Comparison of ENCODE assay signal across 14 cellular contexts in genomic region chr1:159851386-159851785, GRCh38.
DNase-seq lines count a peak whose midpoint lies in the region; ATAC-seq and TF ChIP-seq lines count a peak whose summit lies in the region.
"Had no signal": no experiment of that assay in that cellular context is flagged by ENCODE, and none has a peak within 500 bp of the region (broad histone marks: within the 10 kb centered on the region; RNA-seq: fewer than 3 reads in every experiment).

No MANE protein-coding gene starts in this region.

- no peak overlapping the region for H3K4me2 ChIP-seq in OCI-LY3 (ENCODE audit: low read length)

- no peak for ATAC-seq in HG03521 (IDR thresholded peaks at IDR 0.05; ENCODE audit: unreplicated experiment)
- ATAC-seq: left cardiac atrium, psoas muscle had no signal

- H3K4me3 ChIP-seq in OCI-LY3 (ENCODE audit: low read length) (no peak overlapping the region), choroid plexus epithelial cell (ENCODE audit: low read depth, low read length) (no peak overlapping the region)
- H3K4me3 ChIP-seq: psoas muscle had no signal

- H3K9ac ChIP-seq in OCI-LY3 (ENCODE audit: low read length), result no peak overlapping the region

- no peak overlapping the region for H2AFZ ChIP-seq in OCI-LY3 (ENCODE audit: low read depth, low read length)

- H4K20me1 ChIP-seq in OCI-LY3 (ENCODE audit: insufficient read depth, low read length), result no peaks in the 10 kb centered on the region

- no peak for DNase-seq in choroid plexus epithelial cell (ENCODE audit: low read depth)
- DNase-seq in NCI-H2107 (lab: John Stamatoyannopoulos, UW), result no peak
- DNase-seq in NCI-H146 treated with DMSO at 0.1 percent for 48 hours (lab: John Stamatoyannopoulos, UW; ENCODE audit: unreplicated experiment), result no peak
- no peak for DNase-seq in activated CD4-positive, alpha-beta T cell treated with anti-CD3 and anti-CD28 coated beads, Interleukin-2, amount 50 U/mL, for 4 hours
- DNase-seq: activated CD4-positive, alpha-beta T cell treated with anti-CD3 and anti-CD28 coated beads for 48 hours; activated naive CD8-positive, alpha-beta T cell treated with anti-CD3 and anti-CD28 coated beads, Interleukin-2, amount 10 ng/mL, durations not matched to agents 7 days and 5 days; left cardiac atrium; NCI-H1417; NCI-H2227 treated with DMSO at 0.1 percent for 48 hours; psoas muscle had no signal

- TF ChIP-seq CTCF in C4-2B (conservative IDR thresholded peaks at IDR 0.05) (peak; percentile 30), GM12874 (IDR thresholded peaks at IDR 0.05; ENCODE audit: insufficient read depth, low read depth, low read length) (peak; percentile 25; the same call in 1 of the 2 replicates), OCI-LY3 (IDR thresholded peaks at IDR 0.05; ENCODE audit: low read depth, low read length) (peak; percentile 25), choroid plexus epithelial cell (conservative IDR thresholded peaks at IDR 0.05; ENCODE audit: low read depth, low read length) (peak; percentile 36)

- H3K36me3 ChIP-seq in OCI-LY3 (replicated peaks; ENCODE audit: low read depth, low read length), result no peaks in the 10 kb centered on the region

- no peaks in the 10 kb centered on the region for H3K4me1 ChIP-seq in OCI-LY3 (ENCODE audit: low read length)

- H3K27me3 ChIP-seq in OCI-LY3 (ENCODE audit: low read depth, low read length), result peaks cover 50% of the 10 kb centered on the region

- no peaks in the 10 kb centered on the region for H3K79me2 ChIP-seq in OCI-LY3 (ENCODE audit: low read length)

- H3K9me3 ChIP-seq in OCI-LY3 (ENCODE audit: insufficient read depth, low read length), result no peaks in the 10 kb centered on the region
- H3K9me3 ChIP-seq: psoas muscle had no signal

- no peak overlapping the region for H3K27ac ChIP-seq in C4-2B
- no peak overlapping the region for H3K27ac ChIP-seq in OCI-LY3 (ENCODE audit: low read length)
- H3K27ac ChIP-seq: psoas muscle had no signal
